Comparison of ENCODE assay signal across 8 cellular contexts in genomic region chr3:130112651-130113073, GRCh38. TPM values are rescaled to one million over a fixed set of nuclear protein-coding genes. Genes with fewer than 3 reads are reported as not detected.
DNase-seq lines count a peak whose midpoint lies in the region; ATAC-seq and TF ChIP-seq lines count a peak whose summit lies in the region.
"Not testable (repeated sequence)": the region's sequence is repeated elsewhere in the genome, so short reads cannot be mapped to it uniquely, and the experiment has no call there.

No MANE protein-coding gene starts in this region.

- peak; percentile 14 for DNase-seq in Caki2 (ENCODE audit: low read depth)
- DNase-seq in MM.1S; activated CD4-positive, alpha-beta memory T cell treated with anti-CD3 and anti-CD28 coated beads for 36 hours; mammary epithelial cell; foreskin fibroblast; lung (ENCODE audit: low spot score); tibial artery: not testable (repeated sequence)
- DNase-seq in pons (ENCODE audit: low spot score) = peak; percentile 31

- peak overlapping the region; percentile 61 for H2AFZ ChIP-seq in MM.1S (ENCODE audit: low read length)
- peak overlapping the region; percentile 95 for H2AFZ ChIP-seq in mammary epithelial cell (ENCODE audit: low read depth, low read length)

- 4% methylated on average over 10 of the region's 10 CpGs for WGBS in mammary epithelial cell (ENCODE audit: low coverage, missing lambda C conversion rate)
- WGBS in lung, 2 donors = 8 to 15% methylated on average over 10 of the region's 10 CpGs

- intact Hi-C loops in activated CD4-positive, alpha-beta memory T cell treated with anti-CD3 and anti-CD28 coated beads for 36 hours (cut with micrococcal nuclease) = loop anchor here (5.0 kb wide), 3 partner anchors 175 to 670 kb away; partner anchors contain the start of genes IFT122 and TMCC1
- intact Hi-C loops in mammary epithelial cell (cut with micrococcal nuclease); tibial artery (cut with DNase I; ENCODE audit: low total_unique reads): not testable (repeated sequence)

- not testable (repeated sequence) for H3K27ac Mint-ChIP-seq in activated CD4-positive, alpha-beta memory T cell treated with anti-CD3 and anti-CD28 coated beads for 36 hours

- H3K79me2 ChIP-seq in MM.1S (ENCODE audit: low read length) (peaks cover 13% of the 10 kb centered on the region), mammary epithelial cell (ENCODE audit: insufficient read depth, low read length) (peaks cover 15% of the 10 kb centered on the region)

- H3K9me3 Mint-ChIP-seq in activated CD4-positive, alpha-beta memory T cell treated with anti-CD3 and anti-CD28 coated beads for 36 hours = not testable (repeated sequence)

- not testable (repeated sequence) for H4K20me1 ChIP-seq in MM.1S (ENCODE audit: insufficient read depth, low read length); mammary epithelial cell (ENCODE audit: insufficient read depth, low read length)

- not testable (repeated sequence) for H3K27me3 ChIP-seq in MM.1S (replicated peaks; ENCODE audit: insufficient read depth, low read length); mammary epithelial cell (ENCODE audit: insufficient read depth, low read length); lung (ENCODE audit: control insufficient read depth, insufficient read depth); tibial artery

- H3K36me3 ChIP-seq in MM.1S (replicated peaks; ENCODE audit: insufficient read depth, low read length); mammary epithelial cell (ENCODE audit: insufficient read depth, low read length); lung (ENCODE audit: control insufficient read depth in 2 of 2, insufficient read depth in 2 of 2, low read length in 2 of 2); tibial artery: not testable (repeated sequence)

- POLR2A ChIA-PET in activated CD4-positive, alpha-beta memory T cell treated with anti-CD3 and anti-CD28 coated beads for 36 hours (lab: Charles Lee) = not testable (repeated sequence)

- not testable (repeated sequence) for TF ChIP-seq CTCF in MM.1S (IDR thresholded peaks at IDR 0.05; ENCODE audit: low read length); mammary epithelial cell (conservative IDR thresholded peaks at IDR 0.05 in 1 of 2, IDR thresholded peaks at IDR 0.05 in 1 of 2; ENCODE audit: extremely low read depth in 1 of 2, insufficient read depth in 1 of 2, low read depth in 1 of 2, low read length in 2 of 2); foreskin fibroblast (IDR thresholded peaks at IDR 0.05; ENCODE audit: low read depth, low read length); lung (IDR thresholded peaks at IDR 0.05; ENCODE audit: control extremely low read depth, extremely low read depth); tibial artery (IDR thresholded peaks at IDR 0.05)

- in situ Hi-C loops in Caki2 (cut with HindIII; ENCODE audit: low pct_unique_long_range_greater_than_20kb, low sequenced_read_pairs); mammary epithelial cell (cut with MboI; ENCODE audit: low sequenced_read_pairs in 2 of 2): not testable (repeated sequence)

- H3K27me3 Mint-ChIP-seq in activated CD4-positive, alpha-beta memory T cell treated with anti-CD3 and anti-CD28 coated beads for 36 hours = not testable (repeated sequence)

- not testable (repeated sequence) for ATAC-seq in lung (ENCODE audit: insufficient read depth, low FRiP score)

- H3K9me3 ChIP-seq in MM.1S (replicated peaks; ENCODE audit: insufficient read depth, low read length); mammary epithelial cell (replicated peaks; ENCODE audit: insufficient read depth, low read length); lung (ENCODE audit: control insufficient read depth in 2 of 2, insufficient read depth in 1 of 2, low read length in 1 of 2); tibial artery: not testable (repeated sequence)

- peak overlapping the region; percentile 62 for H3K4me3 ChIP-seq in MM.1S (ENCODE audit: low read length)
- H3K4me3 ChIP-seq in mammary epithelial cell (replicated peaks in 1 of 3; ENCODE audit: insufficient read depth in 1 of 3, low read depth in 2 of 3, low read length in 3 of 3) = peak overlapping the region; percentile 41 to 56 (median 52)
- peak overlapping the region; percentile 62 to 64 for H3K4me3 ChIP-seq in foreskin fibroblast (ENCODE audit: low read depth in 1 of 2, low read length in 2 of 2)
- H3K4me3 ChIP-seq in lung = not testable (repeated sequence)
- peak overlapping the region; percentile 69 to 70 for H3K4me3 ChIP-seq in tibial artery

- H3K9ac ChIP-seq in MM.1S (ENCODE audit: low read length) (peak overlapping the region; percentile 30; the same call in 1 of the 2 replicates), mammary epithelial cell (ENCODE audit: insufficient read depth, low read length) (peak overlapping the region; percentile 71)

- dilution Hi-C loops in mammary epithelial cell (cut with HindIII; ENCODE audit: low sequenced_read_pairs) = not testable (repeated sequence)

- H3K4me1 ChIP-seq in MM.1S (ENCODE audit: low read length); mammary epithelial cell (ENCODE audit: insufficient read depth, low read length); lung (ENCODE audit: control insufficient read depth in 2 of 2, insufficient read depth in 2 of 2, low read length in 2 of 2): not testable (repeated sequence)
- peaks cover 0 to 15% (median 4%) of the 10 kb centered on the region in 4 donors for H3K4me1 ChIP-seq in tibial artery

- not testable (repeated sequence) for H3K36me3 Mint-ChIP-seq in activated CD4-positive, alpha-beta memory T cell treated with anti-CD3 and anti-CD28 coated beads for 36 hours

- not testable (repeated sequence) for H3K27ac ChIP-seq in MM.1S (ENCODE audit: low read length)
- H3K27ac ChIP-seq in mammary epithelial cell (ENCODE audit: insufficient read depth, low read depth, low read length) (peak overlapping the region; percentile 43), lung (ENCODE audit: low read depth in 1 of 2, low read length in 1 of 2) (peak overlapping the region; percentile 62 to 64), tibial artery (peak overlapping the region; percentile 89 to 94)

- CTCF ChIA-PET in activated CD4-positive, alpha-beta memory T cell treated with anti-CD3 and anti-CD28 coated beads for 36 hours (lab: Charles Lee) = interaction anchor here (1.2 kb wide), 1 partner anchor 15 kb away, joined by 4 read pairs; no protein-coding TSS in a partner anchor
- CTCF ChIA-PET in mammary epithelial cell (lab: Charles Lee; ENCODE audit: low non-redundant PET) = not testable (repeated sequence)

- not testable (repeated sequence) for BruUV-seq in mammary epithelial cell (replicated peaks; lab: Mats Ljungman, UMichigan)

- H3K4me1 Mint-ChIP-seq in activated CD4-positive, alpha-beta memory T cell treated with anti-CD3 and anti-CD28 coated beads for 36 hours (ENCODE audit: low read depth) = peaks cover 20% of the 10 kb centered on the region

- not testable (repeated sequence) for H3K9me2 ChIP-seq in MM.1S (replicated peaks; ENCODE audit: insufficient read depth, low read length)

- not testable (repeated sequence) for H3F3A ChIP-seq in MM.1S (ENCODE audit: insufficient read depth, low read length)

- H3K4me3 Mint-ChIP-seq in activated CD4-positive, alpha-beta memory T cell treated with anti-CD3 and anti-CD28 coated beads for 36 hours = peak overlapping the region; percentile 89

- H3K4me2 ChIP-seq in MM.1S (ENCODE audit: low read depth, low read length) (peak overlapping the region; percentile 51; the same call in 1 of the 2 replicates), mammary epithelial cell (ENCODE audit: insufficient read depth, low read depth, low read length) (peak overlapping the region; percentile 65)

RNA-seq across cellular contexts. Expression of gene ALG1L2, which starts 31.0 kb away (rescaled TPM):
- total RNA-seq in Caki2 (2014; rRNA removed; shearing (Covaris generic); ENCODE audit: low replicate concordance) = not detected in 2 replicates
- total RNA-seq in activated CD4-positive, alpha-beta memory T cell treated with anti-CD3 and anti-CD28 coated beads for 36 hours = not detected
- under 1 TPM in 1 of 2 donors, not detected in 1; 0.78 TPM for total RNA-seq in mammary epithelial cell
- not detected for polyA plus RNA-seq in mammary epithelial cell
- polyA minus RNA-seq in mammary epithelial cell = not detected
- under 1 TPM in 1 of 2 donors, not detected in 1; 0.80 TPM for total RNA-seq in lung
- not detected for polyA plus RNA-seq in lung
